In the genomic region with DNA sequence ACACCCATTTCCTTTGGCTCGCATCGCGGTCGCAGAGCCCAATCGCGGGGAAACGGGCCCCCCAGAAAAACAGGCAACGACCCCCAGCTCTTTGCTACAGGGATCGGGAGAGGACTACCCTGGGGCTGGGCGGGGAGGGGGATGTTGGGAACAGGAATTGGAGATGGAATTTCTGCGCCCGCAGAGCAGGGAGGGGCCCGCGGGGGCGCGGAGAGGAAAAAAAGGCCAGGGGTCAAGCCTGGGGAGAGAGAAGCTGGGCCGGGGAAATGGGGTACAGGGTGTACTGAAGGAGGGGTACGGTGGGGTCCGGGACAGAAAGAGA, we compare ENCODE assay signal across 8 cellular contexts. TPM values are rescaled to one million over a fixed set of nuclear protein-coding genes. Genes with fewer than 3 reads are reported as not detected.
DNase-seq lines count a peak whose midpoint lies in the region; ATAC-seq lines count a peak whose summit lies in the region.

No MANE protein-coding gene starts in this region.

- H3K4me3 ChIP-seq in iPS-11a (ENCODE audit: low read depth, low read length): peak overlapping the region; percentile 78

- H3K36me3 Mint-ChIP-seq in activated T-helper 17 cell treated with anti-CD3 and anti-CD28 coated beads, Interleukin-2, amount 50 U/mL, for 72 hours (ENCODE audit: low read depth): no peaks in the 10 kb centered on the region
- no peaks in the 10 kb centered on the region for H3K36me3 Mint-ChIP-seq in stimulated activated naive B cell treated with anti-CD40 and anti-IgM and Interleukin-4, amounts not matched to agents 10 μg/mL and 1 μg/mL and 100 μg/mL, for 72 hours

- H3K9me3 Mint-ChIP-seq in activated T-helper 17 cell treated with anti-CD3 and anti-CD28 coated beads, Interleukin-2, amount 50 U/mL, for 72 hours: no peaks in the 10 kb centered on the region
- H3K9me3 Mint-ChIP-seq in stimulated activated naive B cell treated with anti-CD40 and anti-IgM and Interleukin-4, amounts not matched to agents 10 μg/mL and 1 μg/mL and 100 μg/mL, for 72 hours: no peaks in the 10 kb centered on the region

- no peak for ATAC-seq in activated T-helper 17 cell treated with anti-CD3 and anti-CD28 coated beads, Interleukin-2, amount 50 U/mL, for 72 hours (replicated peaks)
- ATAC-seq in stimulated activated naive B cell treated with anti-CD40 and anti-IgM and Interleukin-4, amounts not matched to agents 10 μg/mL and 1 μg/mL and 100 μg/mL, for 72 hours (replicated peaks): no peak

- H3K4me1 Mint-ChIP-seq in activated T-helper 17 cell treated with anti-CD3 and anti-CD28 coated beads, Interleukin-2, amount 50 U/mL, for 72 hours: peaks cover 5% of the 10 kb centered on the region
- H3K4me1 Mint-ChIP-seq in stimulated activated naive B cell treated with anti-CD40 and anti-IgM and Interleukin-4, amounts not matched to agents 10 μg/mL and 1 μg/mL and 100 μg/mL, for 72 hours: peaks cover 6 to 14% of the 10 kb centered on the region in 2 donors

- DNase-seq in NCI-H1092 treated with DMSO at 0.1 percent for 48 hours (lab: John Stamatoyannopoulos, UW) (peak; percentile 77), NCI-H1092 (lab: John Stamatoyannopoulos, UW) (no peak), NCI-H446 (lab: John Stamatoyannopoulos, UW) (no peak), NCI-H1048 (lab: John Stamatoyannopoulos, UW) (no peak), NK-92 (lab: John Stamatoyannopoulos, UW; ENCODE audit: unreplicated experiment) (no peak)
- DNase-seq in stimulated activated naive B cell treated with anti-CD40 and anti-IgM and Interleukin-4, amounts not matched to agents 10 μg/mL and 1 μg/mL and 100 μg/mL, for 72 hours: no peak

- peaks cover 23% of the 10 kb centered on the region for H3K27me3 Mint-ChIP-seq in activated T-helper 17 cell treated with anti-CD3 and anti-CD28 coated beads, Interleukin-2, amount 50 U/mL, for 72 hours
- peaks cover 10 to 15% of the 10 kb centered on the region in 2 donors for H3K27me3 Mint-ChIP-seq in stimulated activated naive B cell treated with anti-CD40 and anti-IgM and Interleukin-4, amounts not matched to agents 10 μg/mL and 1 μg/mL and 100 μg/mL, for 72 hours

- peak overlapping the region; percentile 77 for H3K4me3 Mint-ChIP-seq in activated T-helper 17 cell treated with anti-CD3 and anti-CD28 coated beads, Interleukin-2, amount 50 U/mL, for 72 hours
- peak overlapping the region; percentile 85 to 92 for H3K4me3 Mint-ChIP-seq in stimulated activated naive B cell treated with anti-CD40 and anti-IgM and Interleukin-4, amounts not matched to agents 10 μg/mL and 1 μg/mL and 100 μg/mL, for 72 hours

- H3K27ac Mint-ChIP-seq in activated T-helper 17 cell treated with anti-CD3 and anti-CD28 coated beads, Interleukin-2, amount 50 U/mL, for 72 hours: no peak overlapping the region
- H3K27ac Mint-ChIP-seq in stimulated activated naive B cell treated with anti-CD40 and anti-IgM and Interleukin-4, amounts not matched to agents 10 μg/mL and 1 μg/mL and 100 μg/mL, for 72 hours: peak overlapping the region; percentile 81

RNA-seq across cellular contexts. Expression of a gene that starts 0.4 kb away (rescaled TPM):
- total RNA-seq in activated T-helper 17 cell treated with anti-CD3 and anti-CD28 coated beads, Interleukin-2, amount 50 U/mL, for 72 hours: 1 to 10 TPM in 1 of 2 donors, under 1 TPM in 1; 0.54 to 1.1 TPM
